ENCODE assay signal across 8 cellular contexts in the genomic region with DNA sequence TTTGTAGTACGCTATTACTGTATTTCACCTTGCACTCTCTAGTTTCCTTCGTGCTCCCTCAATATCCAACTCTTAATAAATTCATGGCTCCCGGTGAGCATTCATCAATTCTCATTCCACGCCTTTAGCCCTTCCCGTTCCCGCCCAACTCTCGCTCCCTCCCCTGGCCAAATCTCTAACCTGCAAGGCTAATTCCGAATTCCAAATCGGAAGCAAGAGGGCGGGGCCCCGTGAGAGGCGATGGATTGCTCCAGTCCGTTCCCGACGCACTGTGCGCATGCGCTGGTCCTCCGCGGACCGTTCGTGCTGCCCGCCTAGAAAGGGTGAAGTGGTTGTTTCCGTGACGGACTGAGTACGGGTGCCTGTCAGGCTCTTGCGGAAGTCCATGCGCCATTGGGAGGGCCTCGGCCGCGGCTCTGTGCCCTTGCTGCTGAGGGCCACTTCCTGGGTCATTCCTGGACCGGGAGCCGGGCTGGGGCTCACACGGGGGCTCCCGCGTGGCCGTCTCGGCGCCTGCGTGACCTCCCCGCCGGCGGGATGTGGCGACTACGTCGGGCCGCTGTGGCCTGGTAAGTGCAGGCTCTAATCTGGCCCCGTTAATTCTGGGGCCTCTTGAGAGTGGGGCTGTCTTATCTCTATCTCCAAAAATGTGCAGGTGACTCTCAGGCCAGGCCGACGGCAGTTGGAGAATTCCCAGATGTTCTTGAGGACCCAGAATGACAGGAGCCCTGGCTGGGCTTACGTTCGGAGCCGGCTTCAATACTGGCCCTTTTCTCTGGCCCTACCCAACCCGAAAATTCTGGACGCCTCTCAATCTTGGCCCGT. TPM values are rescaled to one million over a fixed set of nuclear protein-coding genes. Genes with fewer than 3 reads are reported as not detected.
DNase-seq lines count a peak whose midpoint lies in the region; ATAC-seq and TF ChIP-seq lines count a peak whose summit lies in the region.

A gene with protein sequence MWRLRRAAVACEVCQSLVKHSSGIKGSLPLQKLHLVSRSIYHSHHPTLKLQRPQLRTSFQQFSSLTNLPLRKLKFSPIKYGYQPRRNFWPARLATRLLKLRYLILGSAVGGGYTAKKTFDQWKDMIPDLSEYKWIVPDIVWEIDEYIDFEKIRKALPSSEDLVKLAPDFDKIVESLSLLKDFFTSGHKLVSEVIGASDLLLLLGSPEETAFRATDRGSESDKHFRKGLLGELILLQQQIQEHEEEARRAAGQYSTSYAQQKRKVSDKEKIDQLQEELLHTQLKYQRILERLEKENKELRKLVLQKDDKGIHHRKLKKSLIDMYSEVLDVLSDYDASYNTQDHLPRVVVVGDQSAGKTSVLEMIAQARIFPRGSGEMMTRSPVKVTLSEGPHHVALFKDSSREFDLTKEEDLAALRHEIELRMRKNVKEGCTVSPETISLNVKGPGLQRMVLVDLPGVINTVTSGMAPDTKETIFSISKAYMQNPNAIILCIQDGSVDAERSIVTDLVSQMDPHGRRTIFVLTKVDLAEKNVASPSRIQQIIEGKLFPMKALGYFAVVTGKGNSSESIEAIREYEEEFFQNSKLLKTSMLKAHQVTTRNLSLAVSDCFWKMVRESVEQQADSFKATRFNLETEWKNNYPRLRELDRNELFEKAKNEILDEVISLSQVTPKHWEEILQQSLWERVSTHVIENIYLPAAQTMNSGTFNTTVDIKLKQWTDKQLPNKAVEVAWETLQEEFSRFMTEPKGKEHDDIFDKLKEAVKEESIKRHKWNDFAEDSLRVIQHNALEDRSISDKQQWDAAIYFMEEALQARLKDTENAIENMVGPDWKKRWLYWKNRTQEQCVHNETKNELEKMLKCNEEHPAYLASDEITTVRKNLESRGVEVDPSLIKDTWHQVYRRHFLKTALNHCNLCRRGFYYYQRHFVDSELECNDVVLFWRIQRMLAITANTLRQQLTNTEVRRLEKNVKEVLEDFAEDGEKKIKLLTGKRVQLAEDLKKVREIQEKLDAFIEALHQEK (plus strand): TSS at position 368 of the 825 bp plus-strand sequence. CDS start 170 bp downstream, at position 538.

- TF ChIP-seq CTCF in chondrocyte (IDR thresholded peaks at IDR 0.05) (peak; percentile 65), kidney epithelial cell (IDR thresholded peaks at IDR 0.05; ENCODE audit: insufficient read depth, low read length, poor library complexity, severe bottlenecking) (no peak)

- H3K27ac Mint-ChIP-seq in chondrocyte (ENCODE audit: unreplicated experiment) = peak within 1 kb of the TSS; percentile 99

- no peaks in the 10 kb centered on the region for H3K27me3 Mint-ChIP-seq in chondrocyte (ENCODE audit: low read depth)

- peaks cover 6% of the 10 kb centered on the region for H3K36me3 Mint-ChIP-seq in chondrocyte (ENCODE audit: low read depth)

- DNase-seq in Ammon's horn (ENCODE audit: low spot score) (peak; percentile 98), GM19238 (ENCODE audit: insufficient read length, low spot score) (peak; percentile 93), NCI-H510A treated with DMSO at 0.1 percent for 48 hours (lab: John Stamatoyannopoulos, UW) (peak; percentile 97), chondrocyte (ENCODE audit: low spot score) (peak; percentile 99), kidney epithelial cell (ENCODE audit: low read depth) (peak; percentile 95)
- DNase-seq in activated CD4-positive, alpha-beta T cell treated with anti-CD3 and anti-CD28 coated beads for 24 hours (ENCODE audit: low read depth in 2 of 2) = peak; percentile 84 to 88
- peak; percentile 89 to 91 for DNase-seq in stimulated activated CD4-positive, alpha-beta T cell treated with anti-CD3 and anti-CD28 coated beads, Interleukin-15, amount 100 ng/mL, for 48 hours (ENCODE audit: low read depth in 2 of 2)

- H3K36me3 ChIP-seq in kidney epithelial cell (ENCODE audit: control insufficient read depth, insufficient read depth, low read length) = no peaks in the 10 kb centered on the region

- H3K4me1 Mint-ChIP-seq in chondrocyte (ENCODE audit: low read depth) = peaks cover 35% of the 10 kb centered on the region

- peak; percentile 98 for ATAC-seq in HG03442 (IDR thresholded peaks at IDR 0.05; ENCODE audit: unreplicated experiment)

- peak within 1 kb of the TSS; percentile 71 for H3K4me3 ChIP-seq in kidney epithelial cell (ENCODE audit: low read depth, low read length)

- no peaks in the 10 kb centered on the region for H3K9me3 Mint-ChIP-seq in chondrocyte (ENCODE audit: low read depth)

- no peaks in the 10 kb centered on the region for H3K27me3 ChIP-seq in kidney epithelial cell (ENCODE audit: control insufficient read depth, insufficient read depth, low read length)

- peak within 1 kb of the TSS; percentile 94 for H3K4me3 Mint-ChIP-seq in chondrocyte (ENCODE audit: unreplicated experiment)

RNA-seq across cellular contexts. Expression of the gene that starts here (rescaled TPM):
- 51.0 to 54.6 TPM (median 52.6 TPM) in 3 replicates for total RNA-seq in chondrocyte
- total RNA-seq in kidney epithelial cell = 51.1 and 60.6 TPM in 2 replicates

Comparison
In these comparisons a context has a peak if more than half of its experiments do, and no peak if none do; other contexts are left out.
1. Peak in every context shown above with its lines: DNase-seq, ATAC-seq and H3K4me3 ChIP-seq.